In genomic region chr15:89087830-89088604, GRCh38 we compare ENCODE assay signal across 9 cellular contexts. TPM values are rescaled to one million over a fixed set of nuclear protein-coding genes. Genes with fewer than 3 reads are reported as not detected.
A peak's percentile ranks its signal among the peaks of the same experiment; 100 is the strongest.
DNase-seq lines count a peak whose midpoint lies in the region; ATAC-seq and TF ChIP-seq lines count a peak whose summit lies in the region.
"Had no signal": no experiment of that assay in that cellular context is flagged by ENCODE, and none has a peak within 500 bp of the region (broad histone marks: within the 10 kb centered on the region; RNA-seq: fewer than 3 reads in every experiment).

Gene ABHD2 (plus strand): TSS chr15:89088456. CDS start chr15:89116328, 27,872 bp downstream.

- H3K27me3 Mint-ChIP-seq in chondrocyte (ENCODE audit: low read depth), result no peaks in the 10 kb centered on the region

- DNase-seq in AML-193 (lab: John Stamatoyannopoulos, UW), result peak; percentile 98 to 99
- DNase-seq in NCI-H510A treated with DMSO at 0.1 percent for 48 hours (lab: John Stamatoyannopoulos, UW), result peak; percentile 94
- peak; percentile 96 to 98 for DNase-seq in activated CD4-positive, alpha-beta T cell treated with anti-CD3 and anti-CD28 coated beads for 24 hours (ENCODE audit: low read depth in 2 of 2)
- peak; percentile 99 for DNase-seq in chondrocyte (ENCODE audit: low spot score)
- DNase-seq in kidney epithelial cell (ENCODE audit: low read depth), result peak; percentile 100
- DNase-seq in stimulated activated CD4-positive, alpha-beta T cell treated with anti-CD3 and anti-CD28 coated beads, Interleukin-1b, Interleukin-23, amount 100 ng/mL, for 1 hour (ENCODE audit: low read depth in 2 of 2), result peak; percentile 94

- H3K4me3 ChIP-seq in kidney epithelial cell (ENCODE audit: low read depth, low read length), result peak within 1 kb of the TSS; percentile 82

- TF ChIP-seq POLR2A in GM19193 (IDR thresholded peaks at IDR 0.05; ENCODE audit: extremely low read depth, insufficient read depth, insufficient read length), result peak; percentile 57

- no peaks in the 10 kb centered on the region for H3K27me3 ChIP-seq in kidney epithelial cell (ENCODE audit: control insufficient read depth, insufficient read depth, low read length)

- H3K36me3 Mint-ChIP-seq in chondrocyte (ENCODE audit: low read depth), result no peaks in the 10 kb centered on the region

- peaks cover 34% of the 10 kb centered on the region for H3K4me1 Mint-ChIP-seq in chondrocyte (ENCODE audit: low read depth)

- ATAC-seq in HG03439 (IDR thresholded peaks at IDR 0.05; ENCODE audit: unreplicated experiment), result peak; percentile 96

- no peak for TF ChIP-seq CTCF in chondrocyte (IDR thresholded peaks at IDR 0.05)
- TF ChIP-seq CTCF in kidney epithelial cell (IDR thresholded peaks at IDR 0.05; ENCODE audit: insufficient read depth, low read length, poor library complexity, severe bottlenecking), result no peak

- H3K36me3 ChIP-seq in kidney epithelial cell (ENCODE audit: control insufficient read depth, insufficient read depth, low read length), result no peaks in the 10 kb centered on the region

- no peak within 1 kb of the TSS for H3K4me3 Mint-ChIP-seq in chondrocyte (ENCODE audit: unreplicated experiment)

- no peaks in the 10 kb centered on the region for H3K9me3 Mint-ChIP-seq in chondrocyte (ENCODE audit: low read depth)
- H3K9me3 Mint-ChIP-seq: nephron had no signal

- H3K27ac Mint-ChIP-seq in chondrocyte (ENCODE audit: unreplicated experiment), result no peak within 1 kb of the TSS

RNA-seq across cellular contexts. Expression of gene ABHD2, which starts in this region (rescaled TPM):
- total RNA-seq in chondrocyte (50.0 to 58.5 TPM (median 50.5 TPM) in 3 replicates), kidney epithelial cell (39.7 and 62.7 TPM in 2 replicates)

Comparison
In these comparisons a context has a peak if more than half of its experiments do, and no peak if none do; other contexts are left out.
1. Peak in every context shown above with its lines: DNase-seq, ATAC-seq and H3K4me3 ChIP-seq.